Comparison of ENCODE assay signal across 8 cellular contexts in genomic region chr5:87411586-87412416, GRCh38. TPM values are rescaled to one million over a fixed set of nuclear protein-coding genes. Genes with fewer than 3 reads are reported as not detected.
DNase-seq lines count a peak whose midpoint lies in the region; ATAC-seq and TF ChIP-seq lines count a peak whose summit lies in the region.

No MANE protein-coding gene starts in this region.

- peak overlapping the region; percentile 95 for H3K27ac ChIP-seq in DND-41 (ENCODE audit: low read length)
- peak overlapping the region; percentile 86 for H3K27ac ChIP-seq in HUES64 (ENCODE audit: low read depth, low read length)
- H3K27ac ChIP-seq in WERI-Rb-1: peak overlapping the region; percentile 83
- H3K27ac ChIP-seq in esophagus (ENCODE audit: low read depth in 2 of 2, low read length in 1 of 2): peak overlapping the region; percentile 93 to 98
- H3K27ac ChIP-seq in muscle layer of duodenum (ENCODE audit: low read length): peak overlapping the region; percentile 98
- H3K27ac ChIP-seq in uterus: peak overlapping the region; percentile 97 to 99

- DNase-seq in DND-41 (peak; percentile 16), WERI-Rb-1 (no peak), uterus (peak in 1 of 2 donors; percentile 24), activated gamma-delta T cell treated with Interleukin-2 at 50 U/mL for 16 hours (no peak)

- peak overlapping the region; percentile 99 for H2AFZ ChIP-seq in DND-41 (ENCODE audit: low read depth, low read length)

- H3K4me3 ChIP-seq in DND-41 (ENCODE audit: low read depth in 1 of 2, low read length in 2 of 2) (peak overlapping the region; percentile 65 to 90), HUES64 (ENCODE audit: low read length) (peak overlapping the region; percentile 78), WERI-Rb-1 (ENCODE audit: low read depth, low read length) (peak overlapping the region; percentile 95), esophagus (ENCODE audit: low read depth in 1 of 2, low read length in 2 of 2) (peak overlapping the region; percentile 74 to 85), muscle layer of duodenum (ENCODE audit: low read depth in 1 of 2, low read length in 2 of 2) (peak overlapping the region; percentile 74 to 93), uterus (peak overlapping the region; percentile 94 to 99)

- H3K27me3 ChIP-seq in DND-41 (ENCODE audit: insufficient read depth, low read length, poor library complexity) (no peaks in the 10 kb centered on the region), HUES64 (ENCODE audit: insufficient read depth, low read length) (no peaks in the 10 kb centered on the region), WERI-Rb-1 (ENCODE audit: insufficient read depth, low read depth, severe bottlenecking) (no peaks in the 10 kb centered on the region), esophagus (ENCODE audit: control insufficient read depth in 1 of 2, insufficient read depth in 2 of 2, low read length in 2 of 2) (no peaks in the 10 kb centered on the region), muscle layer of duodenum (ENCODE audit: low read depth, low read length) (no peaks in the 10 kb centered on the region), uterus (no peaks in the 10 kb centered on the region)

- peaks cover 36% of the 10 kb centered on the region for H3K4me1 ChIP-seq in DND-41 (ENCODE audit: insufficient read depth, low read length)
- H3K4me1 ChIP-seq in HUES64 (ENCODE audit: insufficient read depth, low read length): peaks cover 12% of the 10 kb centered on the region
- H3K4me1 ChIP-seq in esophagus (ENCODE audit: control insufficient read depth in 2 of 2, insufficient read depth in 2 of 2, low read length in 1 of 2): no peaks in the 10 kb centered on the region
- H3K4me1 ChIP-seq in muscle layer of duodenum (ENCODE audit: control insufficient read depth in 1 of 2, insufficient read depth in 2 of 2, low read length in 2 of 2): peaks cover 6 to 11% of the 10 kb centered on the region in 2 donors
- H3K4me1 ChIP-seq in uterus: peaks cover 0 to 6% of the 10 kb centered on the region in 2 donors

- WGBS in HUES64: 17% methylated on average over 18 of the region's 18 CpGs
- WGBS in esophagus, 2 donors: 2 to 3% methylated on average over 18 of the region's 18 CpGs

- ATAC-seq in DND-41 (ENCODE audit: insufficient read depth, low read depth) (peak; percentile 3; the same call in 2 of the 3 replicates), GM21367 (IDR thresholded peaks at IDR 0.05; ENCODE audit: unreplicated experiment) (peak; percentile 4)

- intact Hi-C loops in uterus (cut with DNase I; ENCODE audit: low total_unique reads): no loop called here

- H3K4me2 ChIP-seq in DND-41 (ENCODE audit: insufficient read depth, low read length): peak overlapping the region; percentile 75

- peak overlapping the region; percentile 84 for H3K9ac ChIP-seq in DND-41 (ENCODE audit: low read depth, low read length)
- H3K9ac ChIP-seq in HUES64 (ENCODE audit: low read depth, low read length): peak overlapping the region; percentile 88

- H3K79me2 ChIP-seq in DND-41 (ENCODE audit: insufficient read depth, low read length): peaks cover 40% of the 10 kb centered on the region

- H4K20me1 ChIP-seq in DND-41 (ENCODE audit: insufficient read depth, low read length): peaks cover 6% of the 10 kb centered on the region; the same call in 1 of the 2 replicates

- TF ChIP-seq CTCF in DND-41 (IDR thresholded peaks at IDR 0.05; ENCODE audit: borderline replicate concordance, extremely low read depth, low read length, poor library complexity, severe bottlenecking) (no peak), WERI-Rb-1 (IDR thresholded peaks at IDR 0.05; ENCODE audit: low read depth, low read length) (no peak), uterus (IDR thresholded peaks at IDR 0.05) (no peak)

- H3K9me3 ChIP-seq in DND-41 (ENCODE audit: insufficient read depth, low read length, severe bottlenecking) (no peaks in the 10 kb centered on the region), HUES64 (ENCODE audit: insufficient read depth, low read depth, low read length) (no peaks in the 10 kb centered on the region), WERI-Rb-1 (ENCODE audit: severe bottlenecking) (no peaks in the 10 kb centered on the region), esophagus (ENCODE audit: control insufficient read depth in 2 of 2, insufficient read depth in 1 of 2, low read depth in 1 of 2, low read length in 1 of 2) (no peaks in the 10 kb centered on the region), muscle layer of duodenum (ENCODE audit: control insufficient read depth in 1 of 2, low read length in 2 of 2) (no peaks in the 10 kb centered on the region), uterus (no peaks in the 10 kb centered on the region)

- no peak for TF ChIP-seq POLR2A in uterus (IDR thresholded peaks at IDR 0.05)

- H3K36me3 ChIP-seq in DND-41 (ENCODE audit: insufficient read depth, low read length) (peaks cover 41% of the 10 kb centered on the region), HUES64 (ENCODE audit: insufficient read depth, low read length) (peaks cover 43% of the 10 kb centered on the region), WERI-Rb-1 (peaks cover 44% of the 10 kb centered on the region), esophagus (ENCODE audit: control insufficient read depth in 2 of 2, insufficient read depth in 2 of 2, low read length in 1 of 2) (peaks cover 1 to 4% of the 10 kb centered on the region in 2 donors), muscle layer of duodenum (ENCODE audit: control insufficient read depth in 1 of 2, insufficient read depth in 2 of 2, low read length in 2 of 2) (peaks cover 23 to 26% of the 10 kb centered on the region in 2 donors), uterus (no peaks in the 10 kb centered on the region)

RNA-seq across cellular contexts. Expression of gene CCNH, which starts 0.9 kb away (rescaled TPM):
- 40.3 TPM for polyA plus RNA-seq in HUES64 (2013, experiment 1 of 2)
- polyA plus RNA-seq in HUES64 (2013, experiment 2 of 2): 41.5 TPM
- 10 to 100 TPM; 24.1 TPM for polyA plus RNA-seq in esophagus
- 10 to 100 TPM; 25.4 to 96.2 (median 77.4) TPM for total RNA-seq in uterus
